13 cellular contexts compared by ENCODE assay signal in the genomic region with DNA sequence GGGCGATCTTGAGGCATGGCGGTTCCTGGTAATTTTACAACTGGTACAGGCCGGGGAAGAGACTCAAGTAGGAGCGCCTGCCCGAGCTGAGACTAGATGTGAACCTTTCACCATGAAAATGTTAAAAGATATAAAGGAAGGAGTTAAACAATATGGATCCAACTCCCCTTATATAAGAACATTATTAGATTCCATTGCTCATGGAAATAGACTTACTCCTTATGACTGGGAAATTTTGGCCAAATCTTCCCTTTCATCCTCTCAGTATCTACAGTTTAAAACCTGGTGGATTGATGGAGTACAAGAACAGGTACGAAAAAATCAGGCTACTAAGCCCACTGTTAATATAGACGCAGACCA. TPM values are rescaled to one million over a fixed set of nuclear protein-coding genes. Genes with fewer than 3 reads are reported as not detected.
"Had no signal": no experiment of that assay in that cellular context is flagged by ENCODE, and none has a peak within 500 bp of the region (broad histone marks: within the 10 kb centered on the region; RNA-seq: fewer than 3 reads in every experiment).

No MANE protein-coding gene starts in this region.

RNA-seq across cellular contexts. Expression of a gene that starts 40.3 kb away (rescaled TPM):
- total RNA-seq: endothelial cell of umbilical vein, hepatocyte, kidney, left cardiac atrium, left ventricle myocardium inferior, lower lobe of right lung, osteocyte, posterior vena cava, right lobe of liver, temporal lobe, upper lobe of right lung, vagina had no signal
- polyA plus RNA-seq: endothelial cell of umbilical vein, hepatocyte, neural cell had no signal
